4 cellular contexts compared by ENCODE assay signal in the genomic region with DNA sequence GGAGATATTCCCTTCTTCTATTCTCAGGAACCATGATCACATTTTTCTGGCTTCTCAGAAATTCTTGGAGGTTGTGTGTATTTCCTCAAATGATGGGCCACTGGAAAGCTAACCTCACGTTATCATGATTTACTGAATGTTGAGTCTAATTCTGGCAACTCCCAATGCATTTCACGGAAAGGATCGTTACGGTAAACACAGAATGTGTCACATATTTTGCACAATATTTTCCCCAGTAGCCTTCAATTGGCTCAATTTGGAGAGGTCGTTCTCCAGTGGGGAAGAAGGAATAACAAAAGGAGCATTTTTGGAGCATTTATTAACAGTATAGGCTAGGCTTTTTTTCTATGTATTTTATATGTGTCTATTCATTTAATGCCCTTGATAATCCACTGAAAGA.
"Had no signal": no experiment of that assay in that cellular context is flagged by ENCODE, and none has a peak within 500 bp of the region (broad histone marks: within the 10 kb centered on the region; RNA-seq: fewer than 3 reads in every experiment).

No MANE protein-coding gene starts in this region.

- DNase-seq: H9, HCEC 1CT, KBM-7 had no signal

- ATAC-seq: GM23338 had no signal
